Comparison of ENCODE assay signal across 21 cellular contexts in the genomic region with DNA sequence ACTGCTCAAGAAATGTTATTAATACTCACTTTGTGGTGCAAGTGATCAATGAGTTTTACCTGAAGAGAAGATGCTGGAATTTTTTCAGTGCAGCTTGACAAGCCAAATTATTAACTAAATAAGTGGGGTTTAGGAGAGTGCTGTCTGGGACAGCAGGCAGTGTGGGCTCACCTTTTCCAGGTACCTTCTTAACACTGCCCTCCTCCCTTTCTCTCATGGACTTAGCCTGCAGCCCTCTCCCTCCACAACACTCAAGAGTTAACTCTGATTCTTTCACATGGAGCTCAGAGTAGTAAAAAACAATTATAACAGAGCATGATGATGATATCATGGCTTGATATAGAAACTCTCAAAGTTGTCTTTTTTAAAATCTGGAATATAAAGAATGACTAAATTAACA.
"Had no signal": no experiment of that assay in that cellular context is flagged by ENCODE, and none has a peak within 500 bp of the region (broad histone marks: within the 10 kb centered on the region; RNA-seq: fewer than 3 reads in every experiment).

No MANE protein-coding gene starts in this region.

- DNase-seq: MM.1S, NCI-H1092 treated with DMSO at 0.1 percent for 48 hours, NCI-H1436, NCI-H1930, NCI-H2081, NCI-H2107, NCI-H2227 treated with DMSO at 0.1 percent for 48 hours, NCI-H524 treated with DMSO at 0.1 percent for 48 hours, NCI-H69, NCI-H774, Right ventricle myocardium superior, RPMI8226, SIG-M5, SW 1271 had no signal

- H3K4me1 Mint-ChIP-seq: IgD-negative memory B cell had no signal

- FAIRE-seq: HTR-8/SVneo, K562 had no signal

- H3K9me3 ChIP-seq: SJSA1 had no signal

- H3K9ac ChIP-seq: KMS-11 had no signal

- H3K4me3 ChIP-seq: K562, SJSA1, SK-N-MC had no signal

- H3K27ac Mint-ChIP-seq: IgD-negative memory B cell had no signal

- H3K4me3 Mint-ChIP-seq: IgD-negative memory B cell had no signal

- H3K27me3 ChIP-seq: SJSA1 had no signal

- H3K36me3 ChIP-seq: SJSA1 had no signal

- ATAC-seq: K562 had no signal

- H3K4me2 ChIP-seq: KMS-11 had no signal

- H3K4me1 ChIP-seq: SJSA1 had no signal

- H3K27ac ChIP-seq: HL-60, KMS-11, SJSA1, SK-N-MC had no signal
